29 cellular contexts compared by ENCODE assay signal in the genomic region with DNA sequence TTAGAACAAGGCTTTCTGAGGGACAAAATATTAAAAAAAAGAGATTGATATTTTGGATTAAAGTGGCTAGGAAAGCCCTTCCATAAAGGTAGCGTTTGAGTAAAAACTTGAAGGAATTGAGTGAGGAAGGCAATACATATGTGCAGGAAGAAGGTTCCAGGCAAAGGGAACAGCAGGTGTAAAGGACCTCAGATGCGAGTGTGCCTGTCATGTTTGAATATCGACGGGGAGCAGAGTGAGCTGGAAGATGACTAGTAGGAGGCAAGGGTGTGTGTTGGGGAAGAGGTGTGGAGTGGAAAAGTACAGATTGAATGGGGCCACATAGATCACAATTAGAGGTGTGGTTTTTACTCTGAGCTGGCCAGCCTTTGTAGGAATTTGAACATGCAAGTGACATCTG. TPM values are rescaled to one million over a fixed set of nuclear protein-coding genes. Genes with fewer than 3 reads are reported as not detected.
A peak's percentile ranks its signal among the peaks of the same experiment; 100 is the strongest.
DNase-seq lines count a peak whose midpoint lies in the region; ATAC-seq, FAIRE-seq and TF ChIP-seq lines count a peak whose summit lies in the region.
"Had no signal": no experiment of that assay in that cellular context is flagged by ENCODE, and none has a peak within 500 bp of the region (broad histone marks: within the 10 kb centered on the region; RNA-seq: fewer than 3 reads in every experiment).

No MANE protein-coding gene starts in this region.

- H3K4me3 Mint-ChIP-seq in T-helper 17 cell: no peak overlapping the region
- H3K4me3 Mint-ChIP-seq: nephron; stimulated activated memory B cell treated with anti-CD40 and anti-IgM and Interleukin-4, amounts not matched to agents 10 μg/mL and 1 μg/mL and 100 μg/mL, for 72 hours; T-helper 2 cell treated with Interferon-gamma antibody and Interleukin-4, amounts not matched to agents 5 μg/mL and 100 μg/mL, for 36 hours; WTC11 had no signal

- H2BK15ac ChIP-seq in H1 (ENCODE audit: low read length): no peak overlapping the region

- no peak overlapping the region for H2BK20ac ChIP-seq in H1 (ENCODE audit: low read length)

- H3K23ac ChIP-seq in H1 (ENCODE audit: insufficient read length): no peak overlapping the region

- TF ChIP-seq RAD21 in H1 (IDR thresholded peaks at IDR 0.05 in 1 of 2, conservative IDR thresholded peaks at IDR 0.05 in 1 of 2; ENCODE audit: low read depth in 2 of 2, low read length in 2 of 2): no peak

- no peaks in the 10 kb centered on the region for H3K27me3 ChIP-seq in H1 (replicated peaks in 1 of 4; ENCODE audit: control insufficient read depth in 3 of 4, extremely low read depth in 1 of 4, insufficient read depth in 3 of 4, low read length in 3 of 4)
- H3K27me3 ChIP-seq: colonic mucosa, right atrium auricular region had no signal

- no peak overlapping the region for H2AFZ ChIP-seq in H1 (ENCODE audit: low read length)

- POLR2A ChIA-PET in H1 (lab: Charles Lee; ENCODE audit: partially characterized antibody): interaction anchor here (1.7 kb wide), 1 partner anchor 10 kb away, joined by 5 read pairs; no protein-coding TSS in a partner anchor

- no peak for TF ChIP-seq EP300 in H1 (IDR thresholded peaks at IDR 0.05; ENCODE audit: borderline replicate concordance in 1 of 2, low read depth in 2 of 2, low read length in 2 of 2)

- H3K79me2 ChIP-seq in H1 (ENCODE audit: control insufficient read depth in 1 of 2, insufficient read depth in 2 of 2, low read length in 2 of 2): no peaks in the 10 kb centered on the region

- WGBS in H1 (ENCODE audit: extremely low coverage in 1 of 2, insufficient coverage in 1 of 2, insufficient read length in 1 of 2, insufficient replicate concordance in 2 of 2, low coverage in 1 of 2, low lambda C conversion rate in 2 of 2, missing lambda C conversion rate in 1 of 2), 2 experiments: 88% methylated on average over 4 of the region's 4 CpGs; no CpG with 5 or more reads in 1 of the 2 experiments

- no peak overlapping the region for H4K91ac ChIP-seq in H1 (replicated peaks; ENCODE audit: insufficient read length, low read length)

- H3K36me3 Mint-ChIP-seq in T-helper 17 cell (ENCODE audit: low read depth): peaks cover 2% of the 10 kb centered on the region
- H3K36me3 Mint-ChIP-seq: stimulated activated memory B cell treated with anti-CD40 and anti-IgM and Interleukin-4, amounts not matched to agents 10 μg/mL and 1 μg/mL and 100 μg/mL, for 72 hours; WTC11 had no signal

- H4K5ac ChIP-seq in H1 (ENCODE audit: insufficient read length, low read depth, low read length): no peak overlapping the region

- peaks cover 0 to 4% of the 10 kb centered on the region in 2 experiments for H4K20me1 ChIP-seq in H1 (replicated peaks in 1 of 2; ENCODE audit: control insufficient read depth in 1 of 2, insufficient read depth in 2 of 2, low read length in 2 of 2)

- H3K36me3 ChIP-seq in H1 (ENCODE audit: control insufficient read depth in 2 of 4, insufficient read depth in 4 of 4, low read length in 3 of 4): no peaks in the 10 kb centered on the region
- H3K36me3 ChIP-seq: colonic mucosa, right atrium auricular region had no signal

- H3K27ac ChIP-seq in H1 (ENCODE audit: low read depth, low read length): no peak overlapping the region
- H3K27ac ChIP-seq: 22Rv1, C4-2B, colonic mucosa, right atrium auricular region had no signal

- H3K4me1 ChIP-seq in H1 (replicated peaks in 1 of 4; ENCODE audit: control insufficient read depth in 3 of 4, insufficient read depth in 4 of 4, low read length in 3 of 4): no peaks in the 10 kb centered on the region
- H3K4me1 ChIP-seq: colonic mucosa, right atrium auricular region had no signal

- H3K4ac ChIP-seq in H1 (replicated peaks; ENCODE audit: insufficient read length, low read depth, low read length): no peak overlapping the region

- H2AK5ac ChIP-seq in H1 (ENCODE audit: low read depth, low read length): no peak overlapping the region

- H3K23me2 ChIP-seq in H1 (ENCODE audit: low read depth, low read length): no peaks in the 10 kb centered on the region

- H3K27me3 Mint-ChIP-seq in T-helper 17 cell: peaks cover 19% of the 10 kb centered on the region
- H3K27me3 Mint-ChIP-seq: stimulated activated memory B cell treated with anti-CD40 and anti-IgM and Interleukin-4, amounts not matched to agents 10 μg/mL and 1 μg/mL and 100 μg/mL, for 72 hours had no signal

- ATAC-seq in T-helper 17 cell (no peak), HG02759 (IDR thresholded peaks at IDR 0.05; ENCODE audit: unreplicated experiment) (no peak)
- ATAC-seq: stimulated activated memory B cell treated with anti-CD40 and anti-IgM and Interleukin-4, amounts not matched to agents 10 μg/mL and 1 μg/mL and 100 μg/mL, for 72 hours; WTC11 had no signal

- no peak for TF ChIP-seq POLR2A in H1 (IDR thresholded peaks at IDR 0.05; ENCODE audit: control extremely low read depth in 1 of 2, low read depth in 2 of 2, low read length in 2 of 2)

- no peak overlapping the region for H2BK5ac ChIP-seq in H1 (ENCODE audit: low read depth, low read length)

- H3K4me2 ChIP-seq in H1 (ENCODE audit: insufficient read depth in 1 of 2, low read depth in 2 of 2, low read length in 2 of 2): no peak overlapping the region
- H3K4me2 ChIP-seq: SK-N-SH had no signal

- no peak overlapping the region for H3K14ac ChIP-seq in H1 (ENCODE audit: insufficient read length)

- TF ChIP-seq CTCF in H1 (IDR thresholded peaks at IDR 0.05; ENCODE audit: control extremely low read depth in 1 of 3, insufficient read depth in 1 of 3, low read depth in 1 of 3, low read length in 3 of 3): no peak

- H3K9ac ChIP-seq in H1 (replicated peaks in 1 of 4; ENCODE audit: extremely low read depth in 1 of 4, low read depth in 3 of 4, low read length in 3 of 4): no peak overlapping the region
- H3K9ac ChIP-seq: SK-N-SH had no signal

- no peaks in the 10 kb centered on the region for H3K79me1 ChIP-seq in H1 (ENCODE audit: low read depth, low read length)

- H3K4me1 Mint-ChIP-seq in T-helper 17 cell: peaks cover 10% of the 10 kb centered on the region
- H3K4me1 Mint-ChIP-seq: nephron had no signal

- H3K9me3 ChIP-seq in T-helper 17 cell (ENCODE audit: control insufficient read depth, low read length, poor library complexity, severe bottlenecking) (no peaks in the 10 kb centered on the region), H1 (ENCODE audit: insufficient read depth in 2 of 2, low read depth in 1 of 2, low read length in 1 of 2) (no peaks in the 10 kb centered on the region)
- H3K9me3 ChIP-seq: colonic mucosa, right atrium auricular region, SK-N-SH had no signal

- CTCF ChIA-PET in H1 (lab: Charles Lee; ENCODE audit: partially characterized antibody): interaction anchor here (1.6 to 1.7 kb wide), 2 partner anchors 13 to 215 kb away, joined by 3 to 8 read pairs; no protein-coding TSS in a partner anchor

- DNase-seq in NCI-H748 (lab: John Stamatoyannopoulos, UW; ENCODE audit: unreplicated experiment) (peak; percentile 6), NCI-H748 treated with DMSO at 0.1 percent for 48 hours (lab: John Stamatoyannopoulos, UW) (no peak), COR-L47 (lab: John Stamatoyannopoulos, UW) (peak; percentile 29), T-helper 17 cell (no peak), H1 (ENCODE audit: low read depth in 1 of 2, low spot score in 2 of 2) (no peak), H4 (ENCODE audit: low spot score) (no peak), T-helper 1 cell (no peak)
- DNase-seq: activated CD4-positive, alpha-beta T cell treated with anti-CD3 and anti-CD28 coated beads, Interleukin-2, amount 50 U/mL, for 48 hours; activated CD8-positive, alpha-beta memory T cell treated with anti-CD3 and anti-CD28 coated beads, Interleukin-2, amount 50 U/mL, for 48 hours; activated gamma-delta T cell treated with Interleukin-2 at 50 U/mL for 16 hours; anterior cingulate cortex; colonic mucosa; DMS79; effector memory CD4-positive, alpha-beta T cell; KG1; MM.1S; NCI-H446; SK-N-SH; stimulated activated CD4-positive, alpha-beta T cell treated with anti-CD3 and anti-CD28 coated beads, Interleukin-4, amount 100 ng/mL, for 24 hours had no signal

- no peak for FAIRE-seq in H1 (lab: Jason Lieb, UNC)
- FAIRE-seq: bronchial epithelial cell had no signal

- H3K4me3 ChIP-seq in H1 (ENCODE audit: extremely low read depth in 1 of 4, insufficient read depth in 2 of 4, low read depth in 3 of 4, low read length in 4 of 4): no peak overlapping the region
- H3K4me3 ChIP-seq: colonic mucosa, lung, right atrium auricular region had no signal

- H2BK120ac ChIP-seq in H1 (replicated peaks; ENCODE audit: low read depth, low read length): no peak overlapping the region

- no peak overlapping the region for H3K18ac ChIP-seq in H1 (ENCODE audit: extremely low read depth, low read length)

- H3K27ac Mint-ChIP-seq in T-helper 17 cell: peak overlapping the region; percentile 10
- H3K27ac Mint-ChIP-seq: nephron; stimulated activated memory B cell treated with anti-CD40 and anti-IgM and Interleukin-4, amounts not matched to agents 10 μg/mL and 1 μg/mL and 100 μg/mL, for 72 hours; T-helper 2 cell treated with Interferon-gamma antibody and Interleukin-4, amounts not matched to agents 5 μg/mL and 100 μg/mL, for 36 hours; WTC11 had no signal

- H2BK12ac ChIP-seq in H1 (ENCODE audit: low read depth, low read length): no peak overlapping the region

- H3K56ac ChIP-seq in H1 (replicated peaks; ENCODE audit: insufficient read length, low read depth, low read length): peak overlapping the region; percentile 12

- H4K8ac ChIP-seq in H1 (ENCODE audit: extremely low read depth, insufficient read depth, low read length): no peak overlapping the region

TF ChIP-seq in H1, 55 proteins besides CTCF, POLR2A, EP300 and RAD21:
- TF ChIP-seq CBX5 (IDR thresholded peaks at IDR 0.05; ENCODE audit: low read depth, low read length): no peak

RNA-seq across cellular contexts. Expression of a gene that starts 14.9 kb away (rescaled TPM):
- 10 to 100 TPM; 47.8 to 59.1 TPM for total RNA-seq in T-helper 17 cell
- total RNA-seq in H1 (2021; fragmentation: NEBNext Ultra II Directional; extraction: Animal tissue kit (Norgen Biotek cat#: 25700)): 10.8 and 11.5 TPM in 2 replicates
- 3.4 and 4.7 TPM in 2 replicates for polyA plus RNA-seq in H1 (2011; rRNA removed)
- 5.5 TPM for polyA plus RNA-seq in H1 (2011; cell fraction: cytosol; rRNA removed)
- polyA plus RNA-seq in H1 (2011; cell fraction: nucleus; rRNA removed): 4.8 TPM
- polyA plus RNA-seq in H1 (2012, experiment 1 of 2): 5.2 to 8.1 TPM (median 5.9 TPM) in 4 replicates
- polyA plus RNA-seq in H1 (2012, experiment 2 of 2): 2.8 TPM
- 8.6 TPM for polyA plus RNA-seq in H1 (2013, experiment 1 of 2)
- 8.2 TPM for polyA plus RNA-seq in H1 (2013, experiment 2 of 2)
- polyA minus RNA-seq in H1 (2011; rRNA and poly(A)+ RNA removed): 7.5 and 8.5 TPM in 2 replicates
- 8.1 TPM for polyA minus RNA-seq in H1 (2011; cell fraction: cytosol; rRNA and poly(A)+ RNA removed)
- polyA minus RNA-seq in H1 (2011; cell fraction: nucleus; rRNA and poly(A)+ RNA removed): 10.3 TPM
- 15.1 and 16.8 TPM in 2 replicates for total RNA-seq in H4 (2014; rRNA removed; shearing (Covaris generic))

Comparison
In these comparisons a context has a peak if more than half of its experiments do, and no peak if none do; other contexts are left out.
1. DNase-seq: peak in NCI-H748 (single experiment) and COR-L47 (single experiment); none in NCI-H748 treated with DMSO at 0.1 percent for 48 hours (single experiment), T-helper 17 cell (0 of 3), H1 (0 of 2), H4 (single experiment) and T-helper 1 cell (0 of 5).